ENCODE assay signal across 21 cellular contexts in genomic region chr7:141991144-141991543, GRCh38. TPM values are rescaled to one million over a fixed set of nuclear protein-coding genes. Genes with fewer than 3 reads are reported as not detected.
A peak's percentile ranks its signal among the peaks of the same experiment; 100 is the strongest.
DNase-seq lines count a peak whose midpoint lies in the region; ATAC-seq and TF ChIP-seq lines count a peak whose summit lies in the region.
"Had no signal": no experiment of that assay in that cellular context is flagged by ENCODE, and none has a peak within 500 bp of the region (broad histone marks: within the 10 kb centered on the region; RNA-seq: fewer than 3 reads in every experiment).

No MANE protein-coding gene starts in this region.

- peaks cover 63 to 80% of the 10 kb centered on the region in 2 donors for H3K4me1 Mint-ChIP-seq in immature natural killer cell

- H3K9me3 Mint-ChIP-seq in immature natural killer cell, result peaks cover 0 to 2% (median 0%) of the 10 kb centered on the region in 6 donors

- no peak overlapping the region for H3K4me2 ChIP-seq in mammary epithelial cell (ENCODE audit: insufficient read depth, low read depth, low read length)
- H3K4me2 ChIP-seq: A549 had no signal

- H3K9me3 ChIP-seq in mammary epithelial cell (replicated peaks; ENCODE audit: insufficient read depth, low read length) (no peaks in the 10 kb centered on the region), breast epithelium (no peaks in the 10 kb centered on the region), upper lobe of right lung (no peaks in the 10 kb centered on the region)
- H3K9me3 ChIP-seq: A549, HAP-1, MG63 had no signal

- peak overlapping the region; percentile 34 to 80 (median 46) for H3K4me3 Mint-ChIP-seq in immature natural killer cell

- no peak for TF ChIP-seq POLR2A in breast epithelium (IDR thresholded peaks at IDR 0.05)
- TF ChIP-seq POLR2A in NB4 (IDR thresholded peaks at IDR 0.05; ENCODE audit: extremely low read depth, insufficient read length), result no peak

- H3K36me3 Mint-ChIP-seq in immature natural killer cell, result peaks cover 0 to 13% (median 1%) of the 10 kb centered on the region in 3 donors

- H3K27ac Mint-ChIP-seq in immature natural killer cell, result peak overlapping the region in 5 of 6 donors; percentile 48 to 90 (median 85)

- ATAC-seq in upper lobe of right lung (peak; percentile 58), GM21723 (IDR thresholded peaks at IDR 0.05; ENCODE audit: unreplicated experiment) (no peak)
- ATAC-seq: A549 had no signal

- dilution Hi-C loops in mammary epithelial cell (cut with HindIII; ENCODE audit: low sequenced_read_pairs), result no loop called here

- in situ Hi-C loops in mammary epithelial cell (cut with MboI; ENCODE audit: low sequenced_read_pairs in 2 of 2), result no loop called here

- H3K36me3 ChIP-seq in mammary epithelial cell (ENCODE audit: insufficient read depth, low read length) (no peaks in the 10 kb centered on the region), breast epithelium (no peaks in the 10 kb centered on the region), upper lobe of right lung (no peaks in the 10 kb centered on the region)
- H3K36me3 ChIP-seq: HAP-1, MG63 had no signal

- peaks cover 20% of the 10 kb centered on the region for H3K4me1 ChIP-seq in mammary epithelial cell (ENCODE audit: insufficient read depth, low read length)
- no peaks in the 10 kb centered on the region for H3K4me1 ChIP-seq in breast epithelium
- no peaks in the 10 kb centered on the region for H3K4me1 ChIP-seq in upper lobe of right lung
- H3K4me1 ChIP-seq: A549, HAP-1 had no signal

- no TSS peak for BruUV-seq in mammary epithelial cell (replicated peaks; lab: Mats Ljungman, UMichigan)

- H3K9ac ChIP-seq in mammary epithelial cell (ENCODE audit: insufficient read depth, low read length), result no peak overlapping the region

- intact Hi-C loops in mammary epithelial cell (cut with micrococcal nuclease) (no loop called here), breast epithelium (cut with DNase I; ENCODE audit: low total_unique reads) (no loop called here), upper lobe of right lung (cut with DNase I) (no loop called here)

- WGBS in mammary epithelial cell (ENCODE audit: low coverage, missing lambda C conversion rate), result 71% methylated on average over 6 of the region's 6 CpGs

- DNase-seq in mammary epithelial cell, result no peak
- no peak for DNase-seq in breast epithelium (ENCODE audit: low spot score in 2 of 2)
- DNase-seq in NB4 (ENCODE audit: low read depth), result peak; percentile 72
- DNase-seq in immature natural killer cell, result peak in 2 of 3 donors; percentile 39 to 44
- DNase-seq in upper lobe of right lung, result no peak
- no peak for DNase-seq in stimulated activated CD8-positive, alpha-beta memory T cell treated with anti-CD3 and anti-CD28 coated beads, Interleukin-4, amount 100 ng/mL, for 48 hours
- DNase-seq in nucleus accumbens (lab: John Stamatoyannopoulos, UW), result no peak
- DNase-seq: COR-L47, DMS153, KG1, MG63, NCI-H1417, NCI-H187 treated with DMSO at 0.1 percent for 48 hours, NCI-H345, NCI-H526 treated with DMSO at 0.1 percent for 48 hours, T-helper 1 cell had no signal

- no peaks in the 10 kb centered on the region for H4K20me1 ChIP-seq in mammary epithelial cell (ENCODE audit: insufficient read depth, low read length)

- TF ChIP-seq CTCF in mammary epithelial cell (conservative IDR thresholded peaks at IDR 0.05 in 1 of 2, IDR thresholded peaks at IDR 0.05 in 1 of 2; ENCODE audit: extremely low read depth in 1 of 2, insufficient read depth in 1 of 2, low read depth in 1 of 2, low read length in 2 of 2), result no peak
- TF ChIP-seq CTCF in breast epithelium (IDR thresholded peaks at IDR 0.05), result no peak
- TF ChIP-seq CTCF in NB4 (IDR thresholded peaks at IDR 0.05; ENCODE audit: low read depth, low read length), result no peak
- no peak for TF ChIP-seq CTCF in upper lobe of right lung (IDR thresholded peaks at IDR 0.05)

- H3K27ac ChIP-seq in mammary epithelial cell (ENCODE audit: insufficient read depth, low read depth, low read length) (no peak overlapping the region), breast epithelium (no peak overlapping the region), upper lobe of right lung (no peak overlapping the region)
- H3K27ac ChIP-seq: A549, C4-2B had no signal

- H3K27me3 ChIP-seq in mammary epithelial cell (ENCODE audit: insufficient read depth, low read length) (no peaks in the 10 kb centered on the region), breast epithelium (no peaks in the 10 kb centered on the region), upper lobe of right lung (no peaks in the 10 kb centered on the region)
- H3K27me3 ChIP-seq: MG63 had no signal

- CTCF ChIA-PET in mammary epithelial cell (lab: Charles Lee; ENCODE audit: low non-redundant PET), result no interaction called here

- peaks cover 0 to 5% (median 1%) of the 10 kb centered on the region in 3 donors for H3K27me3 Mint-ChIP-seq in immature natural killer cell (ENCODE audit: low read depth in 3 of 3)

- H3K4me3 ChIP-seq in mammary epithelial cell (replicated peaks in 1 of 3; ENCODE audit: insufficient read depth in 1 of 3, low read depth in 2 of 3, low read length in 3 of 3) (no peak overlapping the region), breast epithelium (no peak overlapping the region), NB4 (ENCODE audit: low read depth, low read length) (no peak overlapping the region), upper lobe of right lung (no peak overlapping the region)
- H3K4me3 ChIP-seq: A549, HAP-1, MG63 had no signal

- H2AFZ ChIP-seq in mammary epithelial cell (ENCODE audit: low read depth, low read length), result peak overlapping the region; percentile 48

- no peaks in the 10 kb centered on the region for H3K79me2 ChIP-seq in mammary epithelial cell (ENCODE audit: insufficient read depth, low read length)

RNA-seq across cellular contexts. Expression of gene MGAM, which starts 4.5 kb away (rescaled TPM):
- total RNA-seq in mammary epithelial cell (1 to 10 TPM; 2.0 to 9.0 TPM), breast epithelium (1 to 10 TPM in 1 of 3 donors, under 1 TPM in 2; 0.32 to 7.0 (median 0.66) TPM), upper lobe of right lung (7.2 TPM)
- polyA plus RNA-seq in mammary epithelial cell (0.97 TPM), immature natural killer cell (1 to 10 TPM; 2.4 to 6.7 (median 5.6) TPM)
- 1.9 TPM for polyA minus RNA-seq in mammary epithelial cell

RNA-seq across cellular contexts. Expression of gene TAS2R38, which starts 17.6 kb away (rescaled TPM):
- total RNA-seq in mammary epithelial cell (under 1 TPM in 1 of 2 donors, not detected in 1; 0.17 TPM), breast epithelium (not detected), upper lobe of right lung (not detected)
- polyA plus RNA-seq in mammary epithelial cell (not detected), immature natural killer cell (not detected)
- not detected for polyA minus RNA-seq in mammary epithelial cell
- total RNA-seq: SK-MEL-5 had no signal
- polyA plus RNA-seq: A549 had no signal

RNA-seq across cellular contexts. Expression of gene CLEC5A, which starts 44.4 kb away (rescaled TPM):
- under 1 TPM; 0.52 to 0.83 TPM for total RNA-seq in mammary epithelial cell
- 0.07 TPM for polyA plus RNA-seq in mammary epithelial cell
- not detected for polyA minus RNA-seq in mammary epithelial cell
- total RNA-seq in breast epithelium, result 1 to 10 TPM in 2 of 3 donors, not detected in 1; 1.6 to 3.2 TPM
- polyA plus RNA-seq in immature natural killer cell, result not detected
- 10.6 TPM for total RNA-seq in upper lobe of right lung
- total RNA-seq: SK-MEL-5 had no signal
- polyA plus RNA-seq: A549 had no signal

Comparison
In these comparisons a context has a peak if more than half of its experiments do, and no peak if none do; other contexts are left out.
1. DNase-seq: peak in NB4 (single experiment) and immature natural killer cell (2 of 3); none in mammary epithelial cell (single experiment), breast epithelium (0 of 2), upper lobe of right lung (single experiment), stimulated activated CD8-positive, alpha-beta memory T cell treated with anti-CD3 and anti-CD28 coated beads, Interleukin-4, amount 100 ng/mL, for 48 hours (single experiment) and nucleus accumbens (0 of 56).